In genomic region chr5:168364738-168365550, GRCh38 we compare ENCODE assay signal across 10 cellular contexts.
DNase-seq lines count a peak whose midpoint lies in the region; ATAC-seq and TF ChIP-seq lines count a peak whose summit lies in the region.
"Had no signal": no experiment of that assay in that cellular context is flagged by ENCODE, and none has a peak within 500 bp of the region (broad histone marks: within the 10 kb centered on the region; RNA-seq: fewer than 3 reads in every experiment).

No MANE protein-coding gene starts in this region.

- H3K9me3 Mint-ChIP-seq in activated T-helper 17 cell treated with anti-CD3 and anti-CD28 coated beads, Interleukin-2, amount 50 U/mL, for 72 hours, result no peaks in the 10 kb centered on the region
- H3K9me3 Mint-ChIP-seq: effector memory CD8-positive, alpha-beta T cell had no signal

- H3K4me1 ChIP-seq in breast epithelium, result peaks cover 0 to 10% of the 10 kb centered on the region in 2 donors

- H3K36me3 Mint-ChIP-seq in activated T-helper 17 cell treated with anti-CD3 and anti-CD28 coated beads, Interleukin-2, amount 50 U/mL, for 72 hours (ENCODE audit: low read depth), result no peaks in the 10 kb centered on the region

- no peak overlapping the region for H3K27ac Mint-ChIP-seq in activated T-helper 17 cell treated with anti-CD3 and anti-CD28 coated beads, Interleukin-2, amount 50 U/mL, for 72 hours
- H3K27ac Mint-ChIP-seq: effector memory CD8-positive, alpha-beta T cell had no signal

- H3K4me1 Mint-ChIP-seq in activated T-helper 17 cell treated with anti-CD3 and anti-CD28 coated beads, Interleukin-2, amount 50 U/mL, for 72 hours, result peaks cover 3% of the 10 kb centered on the region

- intact Hi-C loops in breast epithelium (cut with DNase I; ENCODE audit: low total_unique reads), result no loop called here

- DNase-seq in HT1080 (ENCODE audit: low read depth) (peak; percentile 56), breast epithelium (ENCODE audit: low spot score in 2 of 2) (peak in 1 of 2 donors; percentile 76), kidney tubule cell (ENCODE audit: low spot score) (peak; percentile 41), H4 (ENCODE audit: low spot score) (no peak), NOMO-1 treated with DMSO at 0.1 percent for 48 hours (lab: John Stamatoyannopoulos, UW; ENCODE audit: unreplicated experiment) (no peak)
- DNase-seq: activated T-cell treated with anti-CD3 and anti-CD28 coated beads, Interleukin-2, amount 50 U/mL, for 1 hour; effector memory CD8-positive, alpha-beta T cell; NCI-H2029 treated with DMSO at 0.1 percent for 48 hours had no signal

- H3K27ac ChIP-seq in breast epithelium, result peak overlapping the region; percentile 88 to 91
- H3K27ac ChIP-seq in temporal lobe (ENCODE audit: low read depth, low read length), result peak overlapping the region; percentile 63

- ATAC-seq in activated T-helper 17 cell treated with anti-CD3 and anti-CD28 coated beads, Interleukin-2, amount 50 U/mL, for 72 hours (replicated peaks), result no peak
- ATAC-seq: effector memory CD8-positive, alpha-beta T cell had no signal

- TF ChIP-seq CTCF in breast epithelium (IDR thresholded peaks at IDR 0.05), result no peak

- H3K4me3 Mint-ChIP-seq in activated T-helper 17 cell treated with anti-CD3 and anti-CD28 coated beads, Interleukin-2, amount 50 U/mL, for 72 hours, result no peak overlapping the region
- H3K4me3 Mint-ChIP-seq: effector memory CD8-positive, alpha-beta T cell had no signal

- no peaks in the 10 kb centered on the region for H3K36me3 ChIP-seq in breast epithelium

- H3K4me3 ChIP-seq in breast epithelium, result peak overlapping the region in 2 of 3 donors; percentile 23 to 51

- no peaks in the 10 kb centered on the region for H3K27me3 Mint-ChIP-seq in activated T-helper 17 cell treated with anti-CD3 and anti-CD28 coated beads, Interleukin-2, amount 50 U/mL, for 72 hours

- H3K9me3 ChIP-seq in breast epithelium, result no peaks in the 10 kb centered on the region

- TF ChIP-seq POLR2A in breast epithelium (IDR thresholded peaks at IDR 0.05), result no peak

- H3K27me3 ChIP-seq in breast epithelium, result no peaks in the 10 kb centered on the region

Comparison
In these comparisons a context has a peak if more than half of its experiments do, and no peak if none do; other contexts are left out.
1. DNase-seq: peak in HT1080 (single experiment) and kidney tubule cell (single experiment); none in H4 (single experiment) and NOMO-1 treated with DMSO at 0.1 percent for 48 hours (single experiment).